Comparison of ENCODE assay signal across 1 cellular context in genomic region chr22:42716649-42717127, GRCh38.
TF ChIP-seq lines count a peak whose summit lies in the region.

No MANE protein-coding gene starts in this region.

TF ChIP-seq in GM23338, 12 proteins besides CTCF, POLR2A, EP300 and RAD21 (continued from another document):
- no peak for TF ChIP-seq ZNF462 (CRISPR knock-in tag; IDR thresholded peaks at IDR 0.05)
- no peak for TF ChIP-seq EZH2phosphoT487 (IDR thresholded peaks at IDR 0.05; ENCODE audit: unreplicated experiment)
- TF ChIP-seq ZNF114 (CRISPR knock-in tag; IDR thresholded peaks at IDR 0.05) = no peak
